Comparison of ENCODE assay signal across 9 cellular contexts in the genomic region with DNA sequence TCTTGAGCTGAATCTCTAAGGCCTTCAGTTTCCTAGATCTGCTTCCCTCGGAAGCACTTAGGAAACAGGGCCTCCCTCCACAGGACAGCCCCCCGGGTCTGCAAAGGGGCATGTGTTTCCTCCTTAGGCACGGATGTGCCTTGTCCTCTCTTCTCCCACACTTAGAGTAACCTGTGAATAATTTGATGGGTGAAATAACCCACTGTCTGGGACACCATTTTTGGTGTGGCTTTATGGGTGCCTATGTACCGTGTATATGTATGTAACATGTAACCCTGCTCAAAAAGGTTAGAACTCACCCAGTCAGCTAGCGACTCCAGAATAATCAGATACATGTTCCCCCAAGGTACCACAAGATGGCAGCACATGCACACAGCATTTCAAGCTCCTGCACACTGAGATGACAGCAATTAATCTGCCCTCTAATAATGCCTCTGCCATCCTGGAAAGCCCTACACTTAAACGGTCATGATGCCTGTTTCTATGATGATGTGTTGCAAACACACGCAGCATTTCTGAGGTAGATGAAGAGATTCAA.
DNase-seq lines count a peak whose midpoint lies in the region; ATAC-seq, FAIRE-seq and TF ChIP-seq lines count a peak whose summit lies in the region.
"Had no signal": no experiment of that assay in that cellular context is flagged by ENCODE, and none has a peak within 500 bp of the region (broad histone marks: within the 10 kb centered on the region; RNA-seq: fewer than 3 reads in every experiment).

No MANE protein-coding gene starts in this region.

- CTCF ChIA-PET in CD8-positive, alpha-beta memory T cell (lab: Charles Lee): interaction anchor here (0.6 to 3.2 kb wide), 25 partner anchors 9 to 556 kb away, joined by 3 to 63 read pairs (median 5); no protein-coding TSS in a partner anchor

- no peaks in the 10 kb centered on the region for H3K9me3 ChIP-seq in CD8-positive, alpha-beta memory T cell (ENCODE audit: low read length)
- no peaks in the 10 kb centered on the region for H3K9me3 ChIP-seq in mucosa of descending colon

- FAIRE-seq in endometrium (lab: Jason Lieb, UNC): peak; percentile 71

- peak overlapping the region in 5 of 7 donors; percentile 49 to 80 (median 65) for H3K4me3 Mint-ChIP-seq in CD8-positive, alpha-beta memory T cell

- peak; percentile 49 to 81 (median 67) for DNase-seq in CD8-positive, alpha-beta memory T cell
- DNase-seq in HT1080 (ENCODE audit: low read depth) (peak; percentile 64), NOMO-1 (lab: John Stamatoyannopoulos, UW; ENCODE audit: unreplicated experiment in 2 of 2) (peak; percentile 80 to 86), mucosa of descending colon (peak in 2 of 3 donors; percentile 43 to 83)
- peak; percentile 81 for DNase-seq in activated CD8-positive, alpha-beta memory T cell treated with anti-CD3 and anti-CD28 coated beads for 24 hours
- peak; percentile 18 for DNase-seq in stimulated activated CD8-positive, alpha-beta memory T cell treated with anti-CD3 and anti-CD28 coated beads, Interleukin-7, amount 100 ng/mL, for 24 hours (ENCODE audit: low read depth)

- H3K27me3 ChIP-seq in CD8-positive, alpha-beta memory T cell (ENCODE audit: insufficient read depth, low read length, poor library complexity, severe bottlenecking): no peaks in the 10 kb centered on the region

- intact Hi-C loops in mucosa of descending colon (cut with DNase I, micrococcal nuclease): loop anchor here in 1 of 2 donors (5.0 kb wide), 1 partner anchor 549 kb away; no protein-coding TSS in a partner anchor

- peak; percentile 72 for TF ChIP-seq CTCF in mucosa of descending colon (IDR thresholded peaks at IDR 0.05)

- peak overlapping the region in 3 of 8 donors; percentile 17 to 70 (median 63) for H3K27ac Mint-ChIP-seq in CD8-positive, alpha-beta memory T cell

- H3K4me1 ChIP-seq in CD8-positive, alpha-beta memory T cell (ENCODE audit: insufficient read depth, low read length): peaks cover 13% of the 10 kb centered on the region
- H3K4me1 ChIP-seq in mucosa of descending colon (ENCODE audit: low read depth): no peaks in the 10 kb centered on the region

- H3K36me3 Mint-ChIP-seq in CD8-positive, alpha-beta memory T cell: no peaks in the 10 kb centered on the region
- H3K36me3 Mint-ChIP-seq: activated naive CD8-positive, alpha-beta T cell had no signal

- POLR2A ChIA-PET in CD8-positive, alpha-beta memory T cell (lab: Charles Lee): no interaction called here

- no peaks in the 10 kb centered on the region for H3K9me3 Mint-ChIP-seq in CD8-positive, alpha-beta memory T cell

- H3K4me1 Mint-ChIP-seq in CD8-positive, alpha-beta memory T cell: peaks cover 17 to 28% (median 23%) of the 10 kb centered on the region in 3 donors

- ATAC-seq in GM19452 (IDR thresholded peaks at IDR 0.05; ENCODE audit: unreplicated experiment): peak; percentile 64
- peak; percentile 87 for ATAC-seq in mucosa of descending colon

- H3K27ac ChIP-seq in CD8-positive, alpha-beta memory T cell (ENCODE audit: low read depth, low read length): no peak overlapping the region

- H3K36me3 ChIP-seq in CD8-positive, alpha-beta memory T cell (ENCODE audit: insufficient read depth, low read length): no peaks in the 10 kb centered on the region
- no peaks in the 10 kb centered on the region for H3K36me3 ChIP-seq in mucosa of descending colon (ENCODE audit: low read depth)

- no peaks in the 10 kb centered on the region for H3K27me3 Mint-ChIP-seq in CD8-positive, alpha-beta memory T cell
- H3K27me3 Mint-ChIP-seq: activated naive CD8-positive, alpha-beta T cell had no signal

- H3K4me3 ChIP-seq in CD8-positive, alpha-beta memory T cell (ENCODE audit: low read length): no peak overlapping the region
- H3K4me3 ChIP-seq in mucosa of descending colon: no peak overlapping the region

Comparison
In these comparisons a context has a peak if more than half of its experiments do, and no peak if none do; other contexts are left out.
1. DNase-seq: peak in every context shown above with its lines; median percentile 83 in NOMO-1; 81 in activated CD8-positive, alpha-beta memory T cell treated with anti-CD3 and anti-CD28 coated beads for 24 hours; 67 in CD8-positive, alpha-beta memory T cell; 64 in HT1080; 63 in mucosa of descending colon; 18 in stimulated activated CD8-positive, alpha-beta memory T cell treated with anti-CD3 and anti-CD28 coated beads, Interleukin-7, amount 100 ng/mL, for 24 hours.